Comparison of ENCODE assay signal across 15 cellular contexts in genomic region chr1:77421504-77422233, GRCh38.
DNase-seq lines count a peak whose midpoint lies in the region; ATAC-seq and TF ChIP-seq lines count a peak whose summit lies in the region.
"Had no signal": no experiment of that assay in that cellular context is flagged by ENCODE, and none has a peak within 500 bp of the region (broad histone marks: within the 10 kb centered on the region; RNA-seq: fewer than 3 reads in every experiment).

No MANE protein-coding gene starts in this region.

- H4K20me1 ChIP-seq in Loucy (ENCODE audit: insufficient read depth, low read length, poor library complexity, severe bottlenecking), result no peaks in the 10 kb centered on the region

- no peak overlapping the region for H3K4me3 ChIP-seq in Loucy (ENCODE audit: low read length, poor library complexity, severe bottlenecking)
- H3K4me3 ChIP-seq in lower leg skin (ENCODE audit: low read depth, poor library complexity, severe bottlenecking), result no peak overlapping the region
- H3K4me3 ChIP-seq: coronary artery, psoas muscle, SJSA1, vagina had no signal

- H3F3A ChIP-seq in Loucy (ENCODE audit: low read depth), result no peaks in the 10 kb centered on the region

- H3K27ac Mint-ChIP-seq in activated naive CD4-positive, alpha-beta T cell treated with anti-CD3 and anti-CD28 coated beads, Interleukin-2, amount 10 ng/mL, durations not matched to agents 7 days and 5 days, result peak overlapping the region; percentile 65
- no peak overlapping the region for H3K27ac Mint-ChIP-seq in stimulated activated effector memory CD8-positive, alpha-beta T cell treated with anti-CD3 and anti-CD28 coated beads, Interleukin-12 subunit alpha, Interleukin-12 subunit beta, amount 100 ng/mL, for 72 hours
- H3K27ac Mint-ChIP-seq: mesothelial cell of epicardium had no signal

- peak overlapping the region; percentile 7 for H3K4me2 ChIP-seq in Loucy (ENCODE audit: low read depth, low read length, poor library complexity, severe bottlenecking)

- WGBS in lower leg skin, 2 donors, result 86% methylated on average over 3 of the region's 3 CpGs

- no peaks in the 10 kb centered on the region for H3K27me3 ChIP-seq in Loucy (ENCODE audit: insufficient read depth, low read length, poor library complexity, severe bottlenecking)
- H3K27me3 ChIP-seq: SJSA1, vagina had no signal

- H3K4me3 Mint-ChIP-seq in activated naive CD4-positive, alpha-beta T cell treated with anti-CD3 and anti-CD28 coated beads, Interleukin-2, amount 10 ng/mL, durations not matched to agents 7 days and 5 days, result no peak overlapping the region
- H3K4me3 Mint-ChIP-seq in stimulated activated effector memory CD8-positive, alpha-beta T cell treated with anti-CD3 and anti-CD28 coated beads, Interleukin-12 subunit alpha, Interleukin-12 subunit beta, amount 100 ng/mL, for 72 hours, result no peak overlapping the region
- H3K4me3 Mint-ChIP-seq: mesothelial cell of epicardium had no signal

- H3K4me1 ChIP-seq in Loucy (ENCODE audit: insufficient read depth, low read length, poor library complexity, severe bottlenecking), result peaks cover 7% of the 10 kb centered on the region
- H3K4me1 ChIP-seq: psoas muscle, SJSA1, vagina had no signal

- no peak overlapping the region for H3K9ac ChIP-seq in Loucy (ENCODE audit: low read depth, low read length, poor library complexity, severe bottlenecking)

- peaks cover 39% of the 10 kb centered on the region for H3K4me1 Mint-ChIP-seq in activated naive CD4-positive, alpha-beta T cell treated with anti-CD3 and anti-CD28 coated beads, Interleukin-2, amount 10 ng/mL, durations not matched to agents 7 days and 5 days
- peaks cover 13% of the 10 kb centered on the region for H3K4me1 Mint-ChIP-seq in stimulated activated effector memory CD8-positive, alpha-beta T cell treated with anti-CD3 and anti-CD28 coated beads, Interleukin-12 subunit alpha, Interleukin-12 subunit beta, amount 100 ng/mL, for 72 hours

- H3K79me2 ChIP-seq in Loucy (ENCODE audit: insufficient read depth, low read length), result no peaks in the 10 kb centered on the region

- peaks cover 23% of the 10 kb centered on the region for H3K9me3 Mint-ChIP-seq in activated naive CD4-positive, alpha-beta T cell treated with anti-CD3 and anti-CD28 coated beads, Interleukin-2, amount 10 ng/mL, durations not matched to agents 7 days and 5 days
- H3K9me3 Mint-ChIP-seq in stimulated activated effector memory CD8-positive, alpha-beta T cell treated with anti-CD3 and anti-CD28 coated beads, Interleukin-12 subunit alpha, Interleukin-12 subunit beta, amount 100 ng/mL, for 72 hours, result no peaks in the 10 kb centered on the region

- peaks cover 25% of the 10 kb centered on the region for H3K36me3 Mint-ChIP-seq in activated naive CD4-positive, alpha-beta T cell treated with anti-CD3 and anti-CD28 coated beads, Interleukin-2, amount 10 ng/mL, durations not matched to agents 7 days and 5 days
- no peaks in the 10 kb centered on the region for H3K36me3 Mint-ChIP-seq in stimulated activated effector memory CD8-positive, alpha-beta T cell treated with anti-CD3 and anti-CD28 coated beads, Interleukin-12 subunit alpha, Interleukin-12 subunit beta, amount 100 ng/mL, for 72 hours

- no peaks in the 10 kb centered on the region for H3K9me3 ChIP-seq in Loucy (ENCODE audit: insufficient read depth, low read depth, low read length)
- H3K9me3 ChIP-seq: SJSA1, vagina had no signal

- peak; percentile 77 for ATAC-seq in GM21737 (IDR thresholded peaks at IDR 0.05; ENCODE audit: unreplicated experiment)
- ATAC-seq in stimulated activated effector memory CD8-positive, alpha-beta T cell treated with anti-CD3 and anti-CD28 coated beads, Interleukin-12 subunit alpha, Interleukin-12 subunit beta, amount 100 ng/mL, for 72 hours, result peak; percentile 46
- ATAC-seq: psoas muscle had no signal

- H3K36me3 ChIP-seq in Loucy (ENCODE audit: insufficient read depth, low read length), result no peaks in the 10 kb centered on the region
- H3K36me3 ChIP-seq: SJSA1, vagina had no signal

- no peaks in the 10 kb centered on the region for H3K9me2 ChIP-seq in Loucy (replicated peaks; ENCODE audit: low read depth, low read length)

- TF ChIP-seq CTCF in Loucy (conservative IDR thresholded peaks at IDR 0.05; ENCODE audit: low read length) (no peak), lower leg skin (IDR thresholded peaks at IDR 0.05) (no peak)

- H3K27me3 Mint-ChIP-seq in activated naive CD4-positive, alpha-beta T cell treated with anti-CD3 and anti-CD28 coated beads, Interleukin-2, amount 10 ng/mL, durations not matched to agents 7 days and 5 days, result no peaks in the 10 kb centered on the region

- CTCF ChIA-PET in activated naive CD4-positive, alpha-beta T cell treated with anti-CD3 and anti-CD28 coated beads, Interleukin-2, amount 10 ng/mL, durations not matched to agents 7 days and 5 days (lab: Charles Lee), result interaction anchor here (0.9 kb wide), 2 partner anchors 25 to 276 kb away, joined by 3 read pairs; no protein-coding TSS in a partner anchor

- TF ChIP-seq POLR2A in lower leg skin (IDR thresholded peaks at IDR 0.05), result no peak

- H2AFZ ChIP-seq in Loucy (ENCODE audit: low read length), result no peak overlapping the region

- DNase-seq in activated naive CD4-positive, alpha-beta T cell treated with anti-CD3 and anti-CD28 coated beads, Interleukin-2, amount 10 ng/mL, durations not matched to agents 7 days and 5 days, result peak; percentile 68
- no peak for DNase-seq in activated naive CD4-positive, alpha-beta T cell treated with Interleukin-2 at 50 U/mL for 16 hours
- no peak for DNase-seq in stimulated activated effector memory CD8-positive, alpha-beta T cell treated with anti-CD3 and anti-CD28 coated beads, Interleukin-12 subunit alpha, Interleukin-12 subunit beta, amount 100 ng/mL, for 72 hours (ENCODE audit: low spot score in 2 of 2)
- DNase-seq in SKM-1 (lab: John Stamatoyannopoulos, UW; ENCODE audit: unreplicated experiment) (no peak), lower leg skin (ENCODE audit: low spot score in 2 of 2) (no peak), NCI-H524 treated with DMSO at 0.1 percent for 48 hours (lab: John Stamatoyannopoulos, UW) (no peak)
- DNase-seq: DMS79 treated with DMSO at 0.1 percent for 48 hours, NCI-H146, psoas muscle had no signal

- intact Hi-C loops in lower leg skin (cut with DNase I; ENCODE audit: low total_unique reads), result no loop called here
